In the genomic region with DNA sequence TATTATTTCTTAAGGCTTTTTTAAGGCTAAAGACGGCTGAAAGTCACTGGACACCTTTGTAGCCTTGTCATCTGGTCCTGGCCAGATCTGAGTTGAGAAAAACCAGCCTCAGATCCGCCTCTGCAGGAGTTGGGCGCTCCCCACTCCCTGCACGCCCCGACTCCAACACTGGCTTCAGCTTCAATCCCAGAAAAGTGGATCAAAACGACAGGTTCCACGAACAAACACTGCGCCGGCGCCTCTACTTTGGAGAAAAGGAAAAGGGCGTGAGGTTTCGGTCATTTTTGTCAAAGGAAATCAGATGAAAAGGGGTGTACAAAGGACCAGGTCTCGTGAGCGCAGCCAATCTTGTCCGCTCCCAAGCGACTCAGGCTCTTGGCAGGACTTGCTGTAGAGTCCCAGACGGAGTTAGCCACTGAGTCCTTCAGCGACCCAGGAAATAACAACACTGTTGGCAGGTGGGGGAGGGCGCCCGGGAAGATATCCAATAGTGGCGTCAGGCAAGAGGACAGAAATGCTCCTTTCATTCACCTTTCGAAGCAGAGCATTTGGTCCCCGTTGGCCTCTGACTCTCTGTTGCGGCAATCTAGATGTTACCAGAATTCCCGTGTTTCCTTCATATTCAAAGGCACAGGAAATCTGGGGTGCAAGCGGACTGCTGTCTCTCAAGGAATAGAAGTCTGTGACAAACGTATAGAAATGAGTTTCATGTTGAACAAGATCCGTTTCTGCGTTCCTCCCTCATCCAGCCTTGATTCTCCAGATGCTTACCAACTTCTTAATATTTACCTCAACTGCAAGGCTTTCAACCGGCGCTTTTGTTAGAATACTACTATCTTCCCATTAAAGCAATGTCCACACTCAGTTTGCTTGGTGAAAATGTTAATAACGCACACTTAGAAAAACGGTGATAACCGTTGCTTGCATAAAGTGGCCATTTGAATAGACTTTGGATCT, we compare ENCODE assay signal across 10 cellular contexts. TPM values are rescaled to one million over a fixed set of nuclear protein-coding genes. Genes with fewer than 3 reads are reported as not detected.
DNase-seq lines count a peak whose midpoint lies in the region; ATAC-seq, FAIRE-seq and TF ChIP-seq lines count a peak whose summit lies in the region.
"Had no signal": no experiment of that assay in that cellular context is flagged by ENCODE, and none has a peak within 500 bp of the region (broad histone marks: within the 10 kb centered on the region; RNA-seq: fewer than 3 reads in every experiment).

No MANE protein-coding gene starts in this region.

- H2BK5ac ChIP-seq in IMR-90 (ENCODE audit: low read depth, low read length, poor library complexity, severe bottlenecking) (no peak overlapping the region), H1 (ENCODE audit: low read depth, low read length) (no peak overlapping the region)

- CTCF ChIA-PET in A673 (lab: Charles Lee) (interaction anchor here (1.2 kb wide), 1 partner anchor 148 kb away, joined by 3 read pairs; no protein-coding TSS in a partner anchor), IMR-90 (lab: Yijun Ruan, JAX) (no interaction called here), H1 (lab: Charles Lee; ENCODE audit: partially characterized antibody) (interaction anchor here (0.6 kb wide), 1 partner anchor 378 kb away, joined by 3 read pairs; no protein-coding TSS in a partner anchor)

- dilution Hi-C loops in IMR-90 (cut with HindIII; ENCODE audit: low sequenced_read_pairs, unreplicated experiment) = no loop called here

- H3K4ac ChIP-seq in IMR-90 (ENCODE audit: low read depth, low read length) = no peak overlapping the region
- no peak overlapping the region for H3K4ac ChIP-seq in H1 (replicated peaks; ENCODE audit: insufficient read length, low read depth, low read length)

- intact Hi-C loops in A673 (cut with micrococcal nuclease; ENCODE audit: unreplicated experiment) (no loop called here), IMR-90 (cut with micrococcal nuclease) (no loop called here)

- no peak for TF ChIP-seq RAD21 in IMR-90 (IDR thresholded peaks at IDR 0.05; ENCODE audit: low read length)
- TF ChIP-seq RAD21 in H1 (IDR thresholded peaks at IDR 0.05 in 1 of 2, conservative IDR thresholded peaks at IDR 0.05 in 1 of 2; ENCODE audit: low read depth in 2 of 2, low read length in 2 of 2) = no peak

- H2BK20ac ChIP-seq in IMR-90 (ENCODE audit: low read depth, low read length) = no peak overlapping the region
- H2BK20ac ChIP-seq in H1 (ENCODE audit: low read length) = no peak overlapping the region

- H3K56ac ChIP-seq in IMR-90 (ENCODE audit: extremely low read depth, insufficient read depth, low read length) (no peak overlapping the region), H1 (replicated peaks; ENCODE audit: insufficient read length, low read depth, low read length) (no peak overlapping the region)

- no peak overlapping the region for H3K9ac ChIP-seq in IMR-90 (ENCODE audit: low read depth, low read length)
- no peak overlapping the region for H3K9ac ChIP-seq in H1 (replicated peaks in 1 of 4; ENCODE audit: extremely low read depth in 1 of 4, low read depth in 3 of 4, low read length in 3 of 4)

- in situ Hi-C loops in IMR-90 (cut with MboI; ENCODE audit: low sequenced_read_pairs) = no loop called here

- H4K20me1 ChIP-seq in IMR-90 (ENCODE audit: insufficient read depth, low read length) = no peaks in the 10 kb centered on the region
- H4K20me1 ChIP-seq in H1 (replicated peaks in 1 of 2; ENCODE audit: control insufficient read depth in 1 of 2, insufficient read depth in 2 of 2, low read length in 2 of 2) = no peaks in the 10 kb centered on the region

- H3K36me3 ChIP-seq in A673 (ENCODE audit: insufficient read depth, low read length, poor library complexity, severe bottlenecking) (no peaks in the 10 kb centered on the region), IMR-90 (ENCODE audit: control insufficient read depth, insufficient read depth, low read length) (no peaks in the 10 kb centered on the region), H1 (ENCODE audit: control insufficient read depth in 2 of 4, insufficient read depth in 4 of 4, low read length in 3 of 4) (no peaks in the 10 kb centered on the region)

- H3K4me2 ChIP-seq in IMR-90 (ENCODE audit: low read depth, low read length) = peak overlapping the region; percentile 16
- H3K4me2 ChIP-seq in H1 (ENCODE audit: insufficient read depth in 1 of 2, low read depth in 2 of 2, low read length in 2 of 2) = peak overlapping the region; percentile 79 to 95

- peaks cover 6% of the 10 kb centered on the region for H3K9me3 ChIP-seq in A673 (ENCODE audit: low read depth, low read length, poor library complexity, severe bottlenecking)
- 0 out of 2 replicates have a peak, but pooled peaks cover 2% of the 10 kb centered on the region for H3K9me3 ChIP-seq in IMR-90 (ENCODE audit: control insufficient read depth, insufficient read depth, low read length)
- no peaks in the 10 kb centered on the region for H3K9me3 ChIP-seq in H1 (ENCODE audit: insufficient read depth in 2 of 2, low read depth in 1 of 2, low read length in 1 of 2)

- H3K23me2 ChIP-seq in H1 (ENCODE audit: low read depth, low read length) = peaks cover 13% of the 10 kb centered on the region; the same call in 1 of the 2 replicates

- no peaks in the 10 kb centered on the region for H3K9me1 ChIP-seq in IMR-90 (ENCODE audit: insufficient read depth, low read length)

- H3K27me3 ChIP-seq in A673 (replicated peaks; ENCODE audit: insufficient read depth, low read depth, low read length, poor library complexity) (no peaks in the 10 kb centered on the region), IMR-90 (ENCODE audit: control insufficient read depth, insufficient read depth, low read length) (peaks cover 38% of the 10 kb centered on the region), H1 (replicated peaks in 1 of 4; ENCODE audit: control insufficient read depth in 3 of 4, extremely low read depth in 1 of 4, insufficient read depth in 3 of 4, low read length in 3 of 4) (peaks cover 26 to 50% (median 43%) of the 10 kb centered on the region in 4 experiments)

- ATAC-seq in IMR-90 (ENCODE audit: low read depth) = no peak
- no peak for ATAC-seq in GM21717 (IDR thresholded peaks at IDR 0.05; ENCODE audit: unreplicated experiment)

- H3K18ac ChIP-seq in IMR-90 (ENCODE audit: low read depth, low read length) (no peak overlapping the region), H1 (ENCODE audit: extremely low read depth, low read length) (no peak overlapping the region)

- no peak overlapping the region for H2AFZ ChIP-seq in IMR-90 (replicated peaks; ENCODE audit: low read length, poor library complexity)
- peak overlapping the region; percentile 37; the same call in 1 of the 2 replicates for H2AFZ ChIP-seq in H1 (ENCODE audit: low read length)

- no peaks in the 10 kb centered on the region for H3K79me2 ChIP-seq in H1 (ENCODE audit: control insufficient read depth in 1 of 2, insufficient read depth in 2 of 2, low read length in 2 of 2)

- H4K91ac ChIP-seq in IMR-90 (ENCODE audit: insufficient read depth, low read depth, low read length) = no peak overlapping the region
- no peak overlapping the region for H4K91ac ChIP-seq in H1 (replicated peaks; ENCODE audit: insufficient read length, low read length)

- FAIRE-seq in H1 (lab: Jason Lieb, UNC) = no peak

- no peak for DNase-seq in A673 (ENCODE audit: low spot score)
- no peak for DNase-seq in IMR-90
- peak in 1 of 2 experiments; percentile 62 for DNase-seq in H1 (ENCODE audit: low read depth in 1 of 2, low spot score in 2 of 2)
- DNase-seq in mucosa of gallbladder (ENCODE audit: low spot score) = peak; percentile 59
- DNase-seq in NAMALWA (ENCODE audit: low spot score) = no peak
- DNase-seq in AG08396 (ENCODE audit: low spot score) = no peak
- no peak for DNase-seq in epidermal melanocyte (ENCODE audit: insufficient read length, low spot score)
- DNase-seq: activated effector memory CD4-positive, alpha-beta T cell treated with anti-CD3 and anti-CD28 coated beads, Interleukin-2, amount 50 U/mL, for 16 hours; CD4-positive, alpha-beta memory T cell had no signal

- POLR2A ChIA-PET in A673 (lab: Charles Lee; ENCODE audit: low non-redundant PET) (no interaction called here), IMR-90 (lab: Charles Lee; ENCODE audit: unreplicated experiment) (no interaction called here), H1 (lab: Charles Lee; ENCODE audit: partially characterized antibody) (no interaction called here)

- no peak overlapping the region for H2BK12ac ChIP-seq in H1 (ENCODE audit: low read depth, low read length)

- no peaks in the 10 kb centered on the region for H3K79me1 ChIP-seq in IMR-90 (ENCODE audit: low read depth in 1 of 2, low read length in 2 of 2)
- no peaks in the 10 kb centered on the region for H3K79me1 ChIP-seq in H1 (ENCODE audit: low read depth, low read length)

- no peak overlapping the region for H2AK9ac ChIP-seq in IMR-90 (replicated peaks; ENCODE audit: low read depth, low read length, poor library complexity)

- peak overlapping the region; percentile 74 for H3K4me3 ChIP-seq in A673 (ENCODE audit: low read depth, low read length, poor library complexity, severe bottlenecking)
- no peak overlapping the region for H3K4me3 ChIP-seq in IMR-90 (ENCODE audit: insufficient read depth, low read depth, low read length)
- peak overlapping the region; percentile 16 to 84 (median 29); a peak in 6 of 8 replicates for H3K4me3 ChIP-seq in H1 (ENCODE audit: extremely low read depth in 1 of 4, insufficient read depth in 2 of 4, low read depth in 3 of 4, low read length in 4 of 4)

- TF ChIP-seq POLR2A in IMR-90 (IDR thresholded peaks at IDR 0.05; ENCODE audit: low read depth, low read length) = no peak
- no peak for TF ChIP-seq POLR2A in H1 (IDR thresholded peaks at IDR 0.05; ENCODE audit: control extremely low read depth in 1 of 2, low read depth in 2 of 2, low read length in 2 of 2)

- no peak overlapping the region for H3K14ac ChIP-seq in IMR-90 (replicated peaks; ENCODE audit: low read depth, low read length)
- no peak overlapping the region for H3K14ac ChIP-seq in H1 (ENCODE audit: insufficient read length)

- H4K5ac ChIP-seq in IMR-90 (ENCODE audit: low read depth, low read length) (no peak overlapping the region), H1 (ENCODE audit: insufficient read length, low read depth, low read length) (no peak overlapping the region)

- TF ChIP-seq CTCF in A673 (conservative IDR thresholded peaks at IDR 0.05; ENCODE audit: low read depth, low read length) = no peak
- no peak for TF ChIP-seq CTCF in IMR-90 (conservative IDR thresholded peaks at IDR 0.05; ENCODE audit: low read depth, low read length)
- no peak for TF ChIP-seq CTCF in H1 (IDR thresholded peaks at IDR 0.05; ENCODE audit: control extremely low read depth in 1 of 3, insufficient read depth in 1 of 3, low read depth in 1 of 3, low read length in 3 of 3)

- BruUV-seq in A673 (replicated peaks; lab: Mats Ljungman, UMichigan) (no TSS peak), IMR-90 (replicated peaks; lab: Mats Ljungman, UMichigan) (no TSS peak)

- no peak overlapping the region for H3K23ac ChIP-seq in IMR-90 (ENCODE audit: low read depth, low read length)
- no peak overlapping the region for H3K23ac ChIP-seq in H1 (ENCODE audit: insufficient read length)

- peaks cover 8% of the 10 kb centered on the region for H3K4me1 ChIP-seq in A673 (ENCODE audit: insufficient read depth, low read length, poor library complexity, severe bottlenecking)
- H3K4me1 ChIP-seq in IMR-90 (ENCODE audit: control insufficient read depth, insufficient read depth, low read length) = no peaks in the 10 kb centered on the region
- H3K4me1 ChIP-seq in H1 (replicated peaks in 1 of 4; ENCODE audit: control insufficient read depth in 3 of 4, insufficient read depth in 4 of 4, low read length in 3 of 4) = peaks cover 0 to 5% (median 4%) of the 10 kb centered on the region in 4 experiments; a peak in 4 of 7 replicates

- H2BK15ac ChIP-seq in IMR-90 (ENCODE audit: low read depth, low read length) (no peak overlapping the region), H1 (ENCODE audit: low read length) (no peak overlapping the region)

- no peak overlapping the region for H4K8ac ChIP-seq in IMR-90 (ENCODE audit: low read depth in 2 of 2, low read length in 2 of 2)
- no peak overlapping the region for H4K8ac ChIP-seq in H1 (ENCODE audit: extremely low read depth, insufficient read depth, low read length)

- no peak overlapping the region for H2AK5ac ChIP-seq in IMR-90 (ENCODE audit: low read depth, low read length)
- H2AK5ac ChIP-seq in H1 (ENCODE audit: low read depth, low read length) = no peak overlapping the region

- 7% methylated on average over 9 of the region's 34 CpGs; no CpG with 5 or more reads in 1 of the 2 experiments for whole genome bisulfite sequencing in IMR-90 (ENCODE audit: extremely low coverage in 2 of 2, insufficient read length in 1 of 2), 2 experiments
- 15% methylated on average over 34 of the region's 34 CpGs; no CpG with 5 or more reads in 1 of the 2 experiments for WGBS in H1 (ENCODE audit: extremely low coverage in 1 of 2, insufficient coverage in 1 of 2, insufficient read length in 1 of 2, insufficient replicate concordance in 2 of 2, low coverage in 1 of 2, low lambda C conversion rate in 2 of 2, missing lambda C conversion rate in 1 of 2), 2 experiments

- H2BK120ac ChIP-seq in IMR-90 (ENCODE audit: low read depth, low read length) = no peak overlapping the region
- H2BK120ac ChIP-seq in H1 (replicated peaks; ENCODE audit: low read depth, low read length) = no peak overlapping the region

- H3K27ac ChIP-seq in A673 (ENCODE audit: low read depth, low read length, poor library complexity, severe bottlenecking) (no peak overlapping the region), IMR-90 (ENCODE audit: insufficient read depth, low read length) (no peak overlapping the region), H1 (ENCODE audit: low read depth, low read length) (no peak overlapping the region)

- TF ChIP-seq EP300 in H1 (IDR thresholded peaks at IDR 0.05; ENCODE audit: borderline replicate concordance in 1 of 2, low read depth in 2 of 2, low read length in 2 of 2) = no peak

RNA-seq across cellular contexts. Expression of gene CCNA1, which starts 1.8 kb away (rescaled TPM):
- total RNA-seq in A673 (2021) = 3.4 and 4.9 TPM in 2 replicates
- total RNA-seq in IMR-90 (2012; rRNA removed) = not detected in 2 replicates
- polyA plus RNA-seq in IMR-90 (2012; rRNA removed) = 0.07 TPM in 1 of 2 replicates, not detected in the other
- 0.03 TPM in 1 of 2 replicates, not detected in the other for polyA plus RNA-seq in IMR-90 (2012; cell fraction: cytosol; rRNA removed)
- 0.03 TPM in 1 of 2 replicates, not detected in the other for polyA plus RNA-seq in IMR-90 (2012; cell fraction: nucleus; rRNA removed; ENCODE audit: low replicate concordance)
- total RNA-seq in H1 (2021; fragmentation: NEBNext Ultra II Directional; extraction: Animal tissue kit (Norgen Biotek cat#: 25700)) = 4.0 and 4.1 TPM in 2 replicates
- 2.2 and 2.7 TPM in 2 replicates for polyA plus RNA-seq in H1 (2011; rRNA removed)
- polyA plus RNA-seq in H1 (2011; cell fraction: cytosol; rRNA removed) = 3.2 TPM
- 1.6 TPM for polyA plus RNA-seq in H1 (2011; cell fraction: nucleus; rRNA removed)
- polyA plus RNA-seq in H1 (2012, experiment 1 of 2) = 1.5 to 2.2 TPM (median 1.8 TPM) in 4 replicates
- polyA plus RNA-seq in H1 (2012, experiment 2 of 2) = 0.34 TPM
- 3.0 TPM for polyA plus RNA-seq in H1 (2013, experiment 1 of 2)
- polyA plus RNA-seq in H1 (2013, experiment 2 of 2) = 3.1 TPM
- polyA minus RNA-seq in H1 (2011; rRNA and poly(A)+ RNA removed) = 1.2 and 2.3 TPM in 2 replicates
- polyA minus RNA-seq in H1 (2011; cell fraction: cytosol; rRNA and poly(A)+ RNA removed) = 0.95 TPM
- 1.2 TPM for polyA minus RNA-seq in H1 (2011; cell fraction: nucleus; rRNA and poly(A)+ RNA removed)
- 5.6 TPM for total RNA-seq in mucosa of gallbladder
- total RNA-seq: CD4-positive, alpha-beta memory T cell had no signal
- polyA plus RNA-seq: CD4-positive, alpha-beta memory T cell had no signal
